In the genomic region with DNA sequence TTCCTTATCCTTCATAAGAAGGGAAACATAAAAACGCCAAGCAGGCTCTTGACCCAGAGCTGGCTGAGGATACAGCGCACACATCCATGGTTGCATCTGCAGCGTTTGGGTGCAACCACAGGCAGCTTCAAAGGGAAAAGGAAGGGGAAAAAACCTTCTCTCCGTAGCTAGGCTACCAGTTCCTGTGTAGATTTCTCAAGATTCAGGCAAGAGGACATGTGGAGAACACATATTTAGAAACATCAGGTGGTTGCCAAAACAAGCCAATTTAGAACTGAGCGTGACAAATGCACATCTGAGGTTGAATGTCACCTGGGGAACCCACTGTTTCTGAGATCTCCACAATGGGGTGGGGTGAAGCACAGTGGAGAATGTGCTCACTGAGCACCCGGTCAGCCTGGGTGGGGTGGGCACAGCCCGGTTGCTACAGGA, we compare ENCODE assay signal across 9 cellular contexts.
DNase-seq lines count a peak whose midpoint lies in the region; ATAC-seq and TF ChIP-seq lines count a peak whose summit lies in the region.
"Had no signal": no experiment of that assay in that cellular context is flagged by ENCODE, and none has a peak within 500 bp of the region (broad histone marks: within the 10 kb centered on the region; RNA-seq: fewer than 3 reads in every experiment).

No MANE protein-coding gene starts in this region.

- in situ Hi-C loops in transverse colon (cut with MboI; ENCODE audit: low pct_ligation_motif_present in 1 of 4, low pct_unique_long_range_greater_than_20kb in 1 of 4, low sequenced_read_pairs in 3 of 4), result no loop called here

- peak in 5 of 8 donors; percentile 13 to 79 (median 46) for ATAC-seq in heart right ventricle

- no peak for TF ChIP-seq CTCF in heart right ventricle (IDR thresholded peaks at IDR 0.05)
- no peak for TF ChIP-seq CTCF in right atrium auricular region (IDR thresholded peaks at IDR 0.05)
- no peak for TF ChIP-seq CTCF in transverse colon (IDR thresholded peaks at IDR 0.05)

- H3K4me1 ChIP-seq in heart right ventricle, result peaks cover 0 to 19% (median 8%) of the 10 kb centered on the region in 9 donors
- H3K4me1 ChIP-seq in right atrium auricular region, result no peaks in the 10 kb centered on the region
- H3K4me1 ChIP-seq in effector memory CD4-positive, alpha-beta T cell (ENCODE audit: control insufficient read depth, insufficient read depth, low read length, poor library complexity, severe bottlenecking), result peaks cover 9% of the 10 kb centered on the region
- no peaks in the 10 kb centered on the region for H3K4me1 ChIP-seq in transverse colon

- WGBS in heart right ventricle, 2 donors, result 49 to 62% methylated on average over 7 of the region's 7 CpGs
- WGBS in transverse colon (ENCODE audit: low coverage in 1 of 2), 2 donors, result 63% methylated on average over 7 of the region's 7 CpGs; no CpG with 5 or more reads in 1 of the 2 donors

- no peak for DNase-seq in heart right ventricle
- DNase-seq in right atrium auricular region (ENCODE audit: low spot score), result no peak
- peak; percentile 18 for DNase-seq in SKM-1 (lab: John Stamatoyannopoulos, UW; ENCODE audit: unreplicated experiment)
- peak in 2 of 3 donors; percentile 11 to 22 for DNase-seq in effector memory CD4-positive, alpha-beta T cell
- no peak for DNase-seq in transverse colon
- DNase-seq in NCI-H2196 treated with DMSO at 0.1 percent for 48 hours (lab: John Stamatoyannopoulos, UW; ENCODE audit: unreplicated experiment), result no peak
- DNase-seq in NCI-H510A treated with DMSO at 0.1 percent for 48 hours (lab: John Stamatoyannopoulos, UW), result no peak
- DNase-seq in epidermal melanocyte (ENCODE audit: insufficient read length, low spot score), result no peak

- H3K27me3 ChIP-seq in heart right ventricle, result peaks cover 0 to 14% (median 0%) of the 10 kb centered on the region in 7 donors
- no peaks in the 10 kb centered on the region for H3K27me3 ChIP-seq in right atrium auricular region
- H3K27me3 ChIP-seq in effector memory CD4-positive, alpha-beta T cell (replicated peaks; ENCODE audit: control insufficient read depth, insufficient read depth, low read length, poor library complexity, severe bottlenecking), result no peaks in the 10 kb centered on the region
- H3K27me3 ChIP-seq in transverse colon, result no peaks in the 10 kb centered on the region

- no peaks in the 10 kb centered on the region for H3K9me3 ChIP-seq in heart right ventricle
- H3K9me3 ChIP-seq in right atrium auricular region, result no peaks in the 10 kb centered on the region
- H3K9me3 ChIP-seq in effector memory CD4-positive, alpha-beta T cell (ENCODE audit: control insufficient read depth, low read length), result no peaks in the 10 kb centered on the region
- no peaks in the 10 kb centered on the region for H3K9me3 ChIP-seq in transverse colon

- TF ChIP-seq POLR2A in transverse colon (IDR thresholded peaks at IDR 0.05), result no peak

- intact Hi-C loops in heart right ventricle (cut with DNase I), result no loop called here
- intact Hi-C loops in transverse colon (cut with DNase I; ENCODE audit: low total_unique reads), result no loop called here

- no peak for TF ChIP-seq EP300 in transverse colon (IDR thresholded peaks at IDR 0.05; ENCODE audit: low read depth)

- peak overlapping the region in 1 of 10 donors; percentile 20 for H3K27ac ChIP-seq in heart right ventricle
- H3K27ac ChIP-seq in right atrium auricular region, result no peak overlapping the region
- peak overlapping the region; percentile 68 for H3K27ac ChIP-seq in effector memory CD4-positive, alpha-beta T cell (ENCODE audit: insufficient read depth, low read length, poor library complexity, severe bottlenecking)
- H3K27ac ChIP-seq in transverse colon, result peak overlapping the region; percentile 1 to 28 (median 12)
- H3K27ac ChIP-seq: epithelial cell of prostate had no signal

- H3K36me3 ChIP-seq in heart right ventricle (no peaks in the 10 kb centered on the region), right atrium auricular region (no peaks in the 10 kb centered on the region), transverse colon (no peaks in the 10 kb centered on the region)
- no peaks in the 10 kb centered on the region for H3K36me3 ChIP-seq in effector memory CD4-positive, alpha-beta T cell (ENCODE audit: control insufficient read depth, insufficient read depth, low read length)

- no peak overlapping the region for H3K4me3 ChIP-seq in heart right ventricle
- no peak overlapping the region for H3K4me3 ChIP-seq in right atrium auricular region
- peak overlapping the region; percentile 30 for H3K4me3 ChIP-seq in effector memory CD4-positive, alpha-beta T cell (ENCODE audit: insufficient read depth, low read depth, low read length, poor library complexity, severe bottlenecking)
- no peak overlapping the region for H3K4me3 ChIP-seq in transverse colon

Comparison
In these comparisons a context has a peak if more than half of its experiments do, and no peak if none do; other contexts are left out.
1. DNase-seq: peak in SKM-1 (single experiment) and effector memory CD4-positive, alpha-beta T cell (2 of 3); none in heart right ventricle (0 of 2), right atrium auricular region (single experiment), transverse colon (single experiment), NCI-H2196 treated with DMSO at 0.1 percent for 48 hours (single experiment), NCI-H510A treated with DMSO at 0.1 percent for 48 hours (single experiment) and epidermal melanocyte (single experiment).
2. H3K27ac ChIP-seq: peak in effector memory CD4-positive, alpha-beta T cell (single experiment) and transverse colon (4 of 4); none in right atrium auricular region (0 of 2).